Comparison of ENCODE assay signal across 9 cellular contexts in the genomic region with DNA sequence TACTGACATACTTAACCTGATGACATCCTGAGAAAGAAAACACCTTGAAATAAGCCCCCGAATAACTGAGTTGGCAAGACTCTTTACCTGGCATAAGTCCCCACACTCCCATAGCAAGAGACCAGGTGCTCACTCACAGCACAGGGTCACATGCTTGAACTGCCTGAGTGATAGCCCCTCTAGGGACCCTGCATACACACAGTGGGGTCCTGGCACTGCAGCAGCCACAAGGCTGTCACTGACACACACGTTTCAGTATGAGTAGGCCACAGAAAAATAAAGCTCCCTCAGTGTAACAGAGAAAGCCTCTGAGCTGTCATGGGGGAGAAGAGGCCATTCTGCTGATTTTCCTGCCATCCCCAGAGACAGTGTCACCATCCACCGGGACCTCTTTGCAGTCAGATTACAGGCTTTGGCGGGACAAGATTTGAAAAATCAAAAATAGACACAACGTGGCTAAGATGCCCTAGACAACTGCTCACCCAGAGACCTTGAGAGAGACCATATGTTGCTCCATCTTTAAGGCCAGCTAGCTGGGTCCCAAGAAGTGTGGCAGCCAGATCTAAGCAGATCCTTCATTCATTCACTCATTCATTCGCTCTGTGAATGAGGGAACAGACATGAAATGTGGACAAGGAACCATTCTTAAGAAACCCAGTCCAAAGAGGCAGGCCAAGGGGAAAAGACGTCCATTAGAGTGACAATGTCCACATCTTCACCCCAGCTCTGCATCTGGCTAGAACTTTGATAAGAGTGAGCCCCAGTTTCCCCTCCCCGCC. TPM values are rescaled to one million over a fixed set of nuclear protein-coding genes. Genes with fewer than 3 reads are reported as not detected.
A peak's percentile ranks its signal among the peaks of the same experiment; 100 is the strongest.
DNase-seq lines count a peak whose midpoint lies in the region; ATAC-seq and TF ChIP-seq lines count a peak whose summit lies in the region.
"Had no signal": no experiment of that assay in that cellular context is flagged by ENCODE, and none has a peak within 500 bp of the region (broad histone marks: within the 10 kb centered on the region; RNA-seq: fewer than 3 reads in every experiment).

No MANE protein-coding gene starts in this region.

- peak overlapping the region; percentile 97 for H3K4me3 ChIP-seq in SJCRH30
- H3K4me3 ChIP-seq in fibroblast of mammary gland (ENCODE audit: control insufficient read depth, low read depth, low read length): peak overlapping the region; percentile 60
- H3K4me3 ChIP-seq in testis: no peak overlapping the region

- 61 to 67% methylated on average over 8 of the region's 8 CpGs for WGBS in testis, 2 donors

- intact Hi-C loops in testis (cut with DNase I; ENCODE audit: low total_unique reads): no loop called here

- H3K36me3 ChIP-seq in SJCRH30: no peaks in the 10 kb centered on the region; the same call in 1 of the 2 replicates
- H3K36me3 ChIP-seq in testis (ENCODE audit: low read depth, missing control alignments): no peaks in the 10 kb centered on the region
- H3K36me3 ChIP-seq: cardiac muscle cell had no signal

- H3K27me3 ChIP-seq in SJCRH30 (no peaks in the 10 kb centered on the region), testis (no peaks in the 10 kb centered on the region)
- H3K27me3 ChIP-seq: cardiac muscle cell had no signal

- DNase-seq in SJCRH30: no peak
- no peak for DNase-seq in fibroblast of mammary gland (ENCODE audit: low read depth)
- DNase-seq in testis: no peak
- no peak for DNase-seq in DMS53 treated with DMSO at 0.1 percent for 48 hours (lab: John Stamatoyannopoulos, UW; ENCODE audit: unreplicated experiment)
- DNase-seq in activated CD4-positive, alpha-beta T cell treated with anti-CD3 and anti-CD28 coated beads for 4 hours: no peak

- peaks cover 6% of the 10 kb centered on the region for H3K4me1 ChIP-seq in SJCRH30
- peaks cover 12% of the 10 kb centered on the region for H3K4me1 ChIP-seq in testis

- TF ChIP-seq CTCF in 22Rv1 (IDR thresholded peaks at IDR 0.05) (no peak), fibroblast of mammary gland (conservative IDR thresholded peaks at IDR 0.05; ENCODE audit: control insufficient read depth, insufficient read depth, low read depth, low read length) (no peak), testis (IDR thresholded peaks at IDR 0.05) (no peak)

- ATAC-seq in GM19463 (IDR thresholded peaks at IDR 0.05; ENCODE audit: unreplicated experiment) (peak; percentile 13), HG02623 (IDR thresholded peaks at IDR 0.05; ENCODE audit: unreplicated experiment) (no peak)

- TF ChIP-seq POLR2A in testis (IDR thresholded peaks at IDR 0.05): no peak

- peak overlapping the region; percentile 93 for H3K27ac ChIP-seq in 22Rv1
- H3K27ac ChIP-seq in SJCRH30: no peak overlapping the region
- peak overlapping the region in 1 of 2 donors; percentile 19 for H3K27ac ChIP-seq in testis
- H3K27ac ChIP-seq: cardiac muscle cell had no signal

- H3K9me3 ChIP-seq in SJCRH30 (replicated peaks) (no peaks in the 10 kb centered on the region), testis (no peaks in the 10 kb centered on the region)

RNA-seq across cellular contexts. Expression of a gene that starts 1.6 kb away (rescaled TPM):
- total RNA-seq in SJCRH30 (2014; rRNA removed; shearing (Covaris generic)): 36.1 TPM in 2 replicates
- 10 to 100 TPM; 46.9 to 73.6 TPM for total RNA-seq in testis
- 116 TPM for polyA plus RNA-seq in testis (ENCODE audit: insufficient read depth, low read depth, low replicate concordance)

RNA-seq across cellular contexts. Expression of a gene that starts 52.4 kb away (rescaled TPM):
- total RNA-seq in SJCRH30 (2014; rRNA removed; shearing (Covaris generic)): 492 and 503 TPM in 2 replicates
- 1,000 to 10,000 TPM; 1,262 to 1,458 TPM for total RNA-seq in testis
- 2,678 TPM for polyA plus RNA-seq in testis (ENCODE audit: insufficient read depth, low read depth, low replicate concordance)

Comparison
In these comparisons a context has a peak if more than half of its experiments do, and no peak if none do; other contexts are left out.
1. H3K4me3 ChIP-seq: peak in SJCRH30 (single experiment) and fibroblast of mammary gland (single experiment); none in testis (0 of 2).